Comparison of ENCODE assay signal across 22 cellular contexts in the genomic region with DNA sequence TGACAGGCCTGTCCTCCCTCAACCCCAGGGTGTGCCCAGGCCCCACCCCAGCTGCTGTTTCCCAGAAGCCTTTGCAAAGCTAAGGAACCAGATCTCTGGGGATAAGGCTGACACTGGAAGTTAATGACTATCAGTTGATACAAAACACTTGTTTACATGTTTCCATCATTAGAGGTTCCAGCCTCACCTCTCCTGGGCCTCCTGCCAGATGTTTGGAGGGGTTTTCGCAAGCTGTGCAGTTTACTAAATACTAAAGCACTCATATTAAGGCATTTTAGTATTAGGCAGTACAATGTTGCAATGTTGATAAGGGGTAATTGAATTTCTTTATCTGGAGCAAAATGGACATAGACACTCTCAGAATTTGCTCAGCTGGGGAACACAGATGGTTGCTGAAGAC.
"Had no signal": no experiment of that assay in that cellular context is flagged by ENCODE, and none has a peak within 500 bp of the region (broad histone marks: within the 10 kb centered on the region; RNA-seq: fewer than 3 reads in every experiment).

No MANE protein-coding gene starts in this region.

- H3K27me3 ChIP-seq: MG63, SJSA1 had no signal

- DNase-seq: IMR-90, Karpas-422, KG1, MG63, NCI-H1092, NCI-H1417, NCI-H1436 treated with DMSO at 0.1 percent for 48 hours, NCI-H1694, NCI-H187 treated with DMSO at 0.1 percent for 48 hours, NCI-H2029 treated with DMSO at 0.1 percent for 48 hours, NCI-H2171, NCI-H226, NCI-H446, NCI-H510A, NCI-H524 treated with DMSO at 0.1 percent for 48 hours, Right ventricle myocardium superior, RPMI8226, SIG-M5, T-helper 1 cell had no signal

- H3K9me3 ChIP-seq: MG63, SJSA1 had no signal

- ATAC-seq: HepG2 had no signal

- H3K4me1 ChIP-seq: SJSA1 had no signal

- H3K36me3 ChIP-seq: MG63, SJSA1 had no signal

- H3K4me3 ChIP-seq: MG63, SJSA1, SK-N-MC had no signal

- H3K27ac ChIP-seq: SJSA1, SK-N-MC had no signal
